8 cellular contexts compared by ENCODE assay signal in genomic region chr11:67439321-67440228, GRCh38. TPM values are rescaled to one million over a fixed set of nuclear protein-coding genes. Genes with fewer than 3 reads are reported as not detected.
DNase-seq lines count a peak whose midpoint lies in the region; ATAC-seq and TF ChIP-seq lines count a peak whose summit lies in the region.

No MANE protein-coding gene starts in this region.

- DNase-seq in AG08395 (ENCODE audit: low spot score): peak; percentile 49
- DNase-seq in endothelial cell (ENCODE audit: low spot score): no peak
- peak; percentile 75 for DNase-seq in sciatic nerve (ENCODE audit: low spot score)
- DNase-seq in NCI-H1092 treated with DMSO at 0.1 percent for 48 hours (lab: John Stamatoyannopoulos, UW): no peak
- DNase-seq in T1000 (lab: John Stamatoyannopoulos, UW): no peak

- TF ChIP-seq CTCF in GM12874 (IDR thresholded peaks at IDR 0.05; ENCODE audit: insufficient read depth, low read depth, low read length): peak; percentile 43
- no peak for TF ChIP-seq CTCF in endothelial cell (IDR thresholded peaks at IDR 0.05; ENCODE audit: unreplicated experiment)

- peaks cover 30% of the 10 kb centered on the region for H3K27me3 Mint-ChIP-seq in endothelial cell (ENCODE audit: unreplicated experiment)

- intact Hi-C loops in sciatic nerve (cut with DNase I): no loop called here

- 0 out of 2 replicates have a peak, but pooled peaks have one; percentile 25 for TF ChIP-seq POLR2A in Raji (IDR thresholded peaks at IDR 0.05; ENCODE audit: insufficient read depth, low read depth, low read length)

- H3K36me3 Mint-ChIP-seq in endothelial cell (ENCODE audit: low read depth, unreplicated experiment): peaks cover 15% of the 10 kb centered on the region

- no peaks in the 10 kb centered on the region for H3K9me3 Mint-ChIP-seq in endothelial cell (ENCODE audit: unreplicated experiment)

- H3K4me1 Mint-ChIP-seq in endothelial cell (ENCODE audit: unreplicated experiment): peaks cover 16% of the 10 kb centered on the region

- ATAC-seq in sciatic nerve (no peak), HG03342 (IDR thresholded peaks at IDR 0.05; ENCODE audit: unreplicated experiment) (no peak)

- H3K27ac Mint-ChIP-seq in endothelial cell (ENCODE audit: unreplicated experiment): peak overlapping the region; percentile 64

- H3K4me3 Mint-ChIP-seq in endothelial cell (ENCODE audit: unreplicated experiment): peak overlapping the region; percentile 42

RNA-seq across cellular contexts. Expression of gene PTPRCAP, which starts 2.1 kb away (rescaled TPM):
- total RNA-seq in endothelial cell (ENCODE audit: unreplicated experiment) (12.9 TPM), sciatic nerve (4.2 TPM)

RNA-seq across cellular contexts. Expression of gene CORO1B, which starts 3.7 kb away (rescaled TPM):
- total RNA-seq in endothelial cell (ENCODE audit: unreplicated experiment) (252 TPM), sciatic nerve (59.8 TPM)

RNA-seq across cellular contexts. Expression of gene RPS6KB2, which starts 11.3 kb away (rescaled TPM):
- total RNA-seq in endothelial cell (ENCODE audit: unreplicated experiment) (44.2 TPM), sciatic nerve (30.8 TPM)

RNA-seq across cellular contexts. Expression of gene GPR152, which starts 13.0 kb away (rescaled TPM):
- total RNA-seq in endothelial cell (ENCODE audit: unreplicated experiment): not detected
- total RNA-seq in sciatic nerve: not detected

RNA-seq across cellular contexts. Expression of gene CABP4, which starts 15.6 kb away (rescaled TPM):
- total RNA-seq in endothelial cell (ENCODE audit: unreplicated experiment) (not detected), sciatic nerve (2.5 TPM)

Comparison
In these comparisons a context has a peak if more than half of its experiments do, and no peak if none do; other contexts are left out.
1. DNase-seq: peak in AG08395 (single experiment) and sciatic nerve (single experiment); none in endothelial cell (single experiment), NCI-H1092 treated with DMSO at 0.1 percent for 48 hours (single experiment) and T1000 (single experiment).